In the genomic region with DNA sequence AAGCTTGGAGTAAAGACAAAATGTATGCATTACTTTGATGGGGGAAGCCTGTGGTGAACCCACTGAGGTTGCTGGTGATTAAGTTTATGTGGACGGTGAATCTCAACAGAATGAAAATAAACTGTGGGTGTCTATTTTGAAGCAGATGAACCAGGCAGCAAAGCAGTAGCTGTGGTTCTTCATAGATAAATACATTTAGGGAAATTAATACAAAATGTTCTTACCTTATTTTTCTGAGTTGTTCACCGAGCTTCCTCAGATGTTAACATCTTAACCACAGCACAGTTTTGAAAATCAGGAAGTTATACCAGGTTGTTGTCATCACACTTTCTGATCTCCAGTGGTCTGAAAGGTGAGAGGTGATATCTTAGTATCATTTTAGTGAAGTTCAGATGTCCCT, we compare ENCODE assay signal across 9 cellular contexts. TPM values are rescaled to one million over a fixed set of nuclear protein-coding genes. Genes with fewer than 3 reads are reported as not detected.
DNase-seq lines count a peak whose midpoint lies in the region; ATAC-seq and TF ChIP-seq lines count a peak whose summit lies in the region.
"Had no signal": no experiment of that assay in that cellular context is flagged by ENCODE, and none has a peak within 500 bp of the region (broad histone marks: within the 10 kb centered on the region; RNA-seq: fewer than 3 reads in every experiment).

No MANE protein-coding gene starts in this region.

- CTCF ChIA-PET in T-cell (lab: Charles Lee) = interaction anchor here (0.7 to 2.5 kb wide), 8 partner anchors 9 to 364 kb away, joined by 3 to 16 read pairs (median 4); no protein-coding TSS in a partner anchor

- H3K4me3 Mint-ChIP-seq in T-cell = peak overlapping the region; percentile 73 to 80 (median 78)
- peak overlapping the region; percentile 59 for H3K4me3 Mint-ChIP-seq in memory B cell

- H3K27me3 ChIP-seq in DND-41 (ENCODE audit: insufficient read depth, low read length, poor library complexity) = no peaks in the 10 kb centered on the region

- H3K27ac ChIP-seq in DND-41 (ENCODE audit: low read length) = peak overlapping the region; percentile 99

- POLR2A ChIA-PET in T-cell (lab: Charles Lee) = interaction anchor here (0.6 to 1.7 kb wide), 10 partner anchors 15 to 452 kb away, joined by 3 to 8 read pairs (median 5); no protein-coding TSS in a partner anchor

- H3K27me3 Mint-ChIP-seq in T-cell (no peaks in the 10 kb centered on the region), memory B cell (no peaks in the 10 kb centered on the region)

- H3K9ac ChIP-seq in DND-41 (ENCODE audit: low read depth, low read length) = peak overlapping the region; percentile 58

- peaks cover 27% of the 10 kb centered on the region for H4K20me1 ChIP-seq in DND-41 (ENCODE audit: insufficient read depth, low read length)

- no peak overlapping the region for H2AFZ ChIP-seq in DND-41 (ENCODE audit: low read depth, low read length)

- H3K4me1 Mint-ChIP-seq in T-cell (peaks cover 91 to 96% (median 95%) of the 10 kb centered on the region in 3 donors), memory B cell (peaks cover 73% of the 10 kb centered on the region)

- H3K9me3 Mint-ChIP-seq in T-cell (no peaks in the 10 kb centered on the region), memory B cell (no peaks in the 10 kb centered on the region)

- DNase-seq in DND-41 (peak; percentile 56), T-cell (peak in 6 of 34 experiments; percentile 30 to 64 (median 34)), memory B cell (ENCODE audit: low spot score in 2 of 2) (no peak), amygdala (lab: John Stamatoyannopoulos, UW) (no peak), NCI-H2196 treated with DMSO at 0.1 percent for 48 hours (lab: John Stamatoyannopoulos, UW; ENCODE audit: unreplicated experiment) (no peak)
- DNase-seq: NCI-H1694 treated with DMSO at 0.1 percent for 48 hours had no signal

- H3K36me3 ChIP-seq in DND-41 (ENCODE audit: insufficient read depth, low read length) = peaks cover 5% of the 10 kb centered on the region; the same call in 1 of the 2 replicates

- H3K27ac Mint-ChIP-seq in T-cell (peak overlapping the region; percentile 98 to 99), memory B cell (peak overlapping the region; percentile 96)

- no peaks in the 10 kb centered on the region for H3K9me3 ChIP-seq in DND-41 (ENCODE audit: insufficient read depth, low read length, severe bottlenecking)

- H3K4me1 ChIP-seq in DND-41 (ENCODE audit: insufficient read depth, low read length) = peaks cover 68% of the 10 kb centered on the region

- H3K36me3 Mint-ChIP-seq in T-cell (peaks cover 17% of the 10 kb centered on the region), memory B cell (no peaks in the 10 kb centered on the region)

- ATAC-seq in DND-41 (ENCODE audit: insufficient read depth, low read depth) = peak; percentile 44
- peak; percentile 19 for ATAC-seq in HG02852 (IDR thresholded peaks at IDR 0.05; ENCODE audit: unreplicated experiment)
- ATAC-seq in T-cell (replicated peaks in 1 of 4) = peak; percentile 29 to 50 (median 38)
- peak; percentile 59 for ATAC-seq in memory B cell (ENCODE audit: low read depth)
- ATAC-seq in HG03108 (IDR thresholded peaks at IDR 0.05; ENCODE audit: unreplicated experiment) = no peak
- ATAC-seq in HG02870 (IDR thresholded peaks at IDR 0.05; ENCODE audit: unreplicated experiment) = no peak

- peak overlapping the region in 1 of 2 experiments; percentile 43; a peak in 2 of 4 replicates for H3K4me3 ChIP-seq in DND-41 (ENCODE audit: low read depth in 1 of 2, low read length in 2 of 2)

- peaks cover 71% of the 10 kb centered on the region for H3K79me2 ChIP-seq in DND-41 (ENCODE audit: insufficient read depth, low read length)

- H3K4me2 ChIP-seq in DND-41 (ENCODE audit: insufficient read depth, low read length) = peak overlapping the region; percentile 50

- TF ChIP-seq CTCF in DND-41 (IDR thresholded peaks at IDR 0.05; ENCODE audit: borderline replicate concordance, extremely low read depth, low read length, poor library complexity, severe bottlenecking) = no peak

RNA-seq across cellular contexts. Expression of gene NCK2, which starts 53.9 kb away (rescaled TPM):
- total RNA-seq in T-cell = 100 to 1,000 TPM in 4 of 5 donors, 10 to 100 TPM in 1; 97.7 to 154 (median 120) TPM

Comparison
In these comparisons a context has a peak if more than half of its experiments do, and no peak if none do; other contexts are left out.
1. ATAC-seq: peak in DND-41 (single experiment), HG02852 (single experiment), T-cell (4 of 4) and memory B cell (single experiment); none in HG03108 (single experiment) and HG02870 (single experiment).